ENCODE assay signal across 29 cellular contexts in the genomic region with DNA sequence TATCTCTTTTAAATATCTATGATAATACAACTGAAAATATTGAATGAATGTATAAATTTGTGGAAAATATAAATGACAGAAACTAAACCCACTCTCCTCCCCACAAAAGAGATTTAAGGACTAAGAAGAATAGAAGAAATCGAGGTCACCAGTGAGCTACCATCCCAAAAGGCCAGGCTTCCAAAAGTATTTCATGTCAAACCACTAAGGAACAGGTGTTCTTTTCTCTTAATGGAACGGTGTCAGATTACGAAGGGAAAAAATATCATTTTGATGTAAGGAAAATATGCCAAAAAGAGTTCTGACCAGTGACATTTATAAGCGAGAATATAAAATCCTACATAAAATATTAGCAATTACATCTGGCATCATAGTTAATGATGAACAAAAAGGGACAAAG.
"Had no signal": no experiment of that assay in that cellular context is flagged by ENCODE, and none has a peak within 500 bp of the region (broad histone marks: within the 10 kb centered on the region; RNA-seq: fewer than 3 reads in every experiment).

No MANE protein-coding gene starts in this region.

- H3K36me3 ChIP-seq: adrenal gland, cardiac muscle cell had no signal

- H3K27me3 ChIP-seq: adrenal gland, cardiac muscle cell had no signal

- H3K9me3 ChIP-seq: adrenal gland had no signal

- H3K4me3 ChIP-seq: adrenal gland, cardiac muscle cell had no signal

- DNase-seq: activated B cell treated with CpG ODN at 0.5 μM for 24 hours; activated CD4-positive, alpha-beta memory T cell treated with anti-CD3 and anti-CD28 coated beads for 36 hours; activated CD4-positive, alpha-beta T cell treated with anti-CD3 and anti-CD28 coated beads for 4 hours; activated CD4-positive, alpha-beta T cell treated with anti-CD3 and anti-CD28 coated beads, Interleukin-2, amount 10 ng/mL, durations not matched to agents 24 days and 14 days; activated CD4-positive, alpha-beta T cell treated with anti-CD3 and anti-CD28 coated beads, Interleukin-2, amount 50 U/mL, for 1 hour; activated CD4-positive, alpha-beta T cell treated with anti-CD3 and anti-CD28 coated beads, Interleukin-2, amount 50 U/mL, for 4 hours; activated CD4-positive, CD25-positive, alpha-beta regulatory T cell treated with anti-CD3 and anti-CD28 coated beads, Interleukin-2, amount 50 U/mL, for 72 hours; activated CD8-positive, alpha-beta memory T cell treated with anti-CD3 and anti-CD28 coated beads, Interleukin-2, amount 50 U/mL, for 4 hours; activated CD8-positive, alpha-beta T cell treated with anti-CD3 and anti-CD28 coated beads for 36 hours; activated effector memory CD4-positive, alpha-beta T cell treated with anti-CD3 and anti-CD28 coated beads, Interleukin-2, amount 50 U/mL, for 16 hours; activated gamma-delta T cell treated with Interleukin-2 at 50 U/mL for 16 hours; activated naive CD4-positive, alpha-beta T cell; activated naive CD4-positive, alpha-beta T cell treated with anti-CD3 and anti-CD28 coated beads for 36 hours; activated naive CD4-positive, alpha-beta T cell treated with anti-CD3 and anti-CD28 coated beads, Interleukin-2, amount 50 U/mL, for 16 hours; activated naive CD8-positive, alpha-beta T cell treated with anti-CD3 and anti-CD28 coated beads for 36 hours; activated T-cell treated with anti-CD3 and anti-CD28 coated beads for 4 hours; activated T-cell treated with anti-CD3 and anti-CD28 coated beads, Interleukin-2, amount 50 U/mL, for 1 hour; activated T-cell treated with anti-CD3 and anti-CD28 coated beads, Interleukin-2, amount 50 U/mL, for 4 hours; activated T-cell treated with anti-CD3 and anti-CD28 coated beads, Interleukin-2, amount 50 U/mL, for 72 hours; adrenal gland; amniotic stem cell; aorta; caudate nucleus; T-helper 2 cell; T-helper 9 cell had no signal

- ATAC-seq: activated CD8-positive, alpha-beta T cell treated with anti-CD3 and anti-CD28 coated beads for 36 hours; activated naive CD4-positive, alpha-beta T cell treated with anti-CD3 and anti-CD28 coated beads, Interleukin-2, amount 50 U/mL, for 72 hours; activated T-cell treated with anti-CD3 and anti-CD28 coated beads, Interleukin-2, amount 50 U/mL, for 4 hours; activated T-cell treated with anti-CD3 and anti-CD28 coated beads, Interleukin-2, amount 50 U/mL, for 72 hours; activated T-helper 17 cell treated with anti-CD3 and anti-CD28 coated beads, Interleukin-2, amount 50 U/mL, for 72 hours had no signal

- H3K4me1 ChIP-seq: adrenal gland had no signal

- H3K27ac ChIP-seq: adrenal gland, cardiac muscle cell, VCaP had no signal
